In the genomic region with DNA sequence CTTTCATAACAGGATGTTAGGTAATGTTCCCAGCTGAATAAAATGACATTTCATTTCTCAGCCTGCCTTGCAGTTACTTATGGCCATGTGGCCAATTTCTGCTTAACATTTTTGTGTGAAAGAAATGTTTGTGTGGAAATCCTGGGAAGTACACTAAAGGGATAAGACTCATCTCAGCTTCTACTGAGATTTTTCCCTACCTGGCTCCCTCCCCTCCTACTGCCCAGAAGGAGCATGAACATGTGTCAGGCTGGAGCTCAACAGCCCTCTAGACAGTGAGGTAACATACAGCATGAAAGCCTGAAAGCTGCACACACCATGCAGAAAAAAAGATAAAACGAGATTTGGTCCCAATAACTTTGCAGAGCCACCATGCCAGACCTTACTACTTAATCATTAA, we compare ENCODE assay signal across 28 cellular contexts.
"Had no signal": no experiment of that assay in that cellular context is flagged by ENCODE, and none has a peak within 500 bp of the region (broad histone marks: within the 10 kb centered on the region; RNA-seq: fewer than 3 reads in every experiment).

No MANE protein-coding gene starts in this region.

- H3K4me1 ChIP-seq: neural progenitor cell, parathyroid adenoma, psoas muscle, right lobe of liver, spleen, suprapubic skin, testis, tibial artery, transverse colon, upper lobe of right lung, uterus had no signal

- H3K9me3 ChIP-seq: ovary, psoas muscle, right lobe of liver, spleen, suprapubic skin, testis, transverse colon, upper lobe of right lung, uterus had no signal

- DNase-seq: natural killer cell; occipital lobe; ovary; posterior cingulate gyrus; psoas muscle; right cardiac atrium; right lobe of liver; spleen; stimulated activated CD4-positive, alpha-beta T cell treated with anti-CD3 and anti-CD28 coated beads, Interleukin-12 subunit alpha, Interleukin-12 subunit beta, amount 100 ng/mL, for 4 hours; stimulated activated CD4-positive, alpha-beta T cell treated with anti-CD3 and anti-CD28 coated beads, Interleukin-1b, Interleukin-23, amount 100 ng/mL, for 48 hours; stimulated activated CD4-positive, alpha-beta T cell treated with anti-CD3 and anti-CD28 coated beads, Interleukin-4, amount 100 ng/mL, for 1 hour; stimulated activated CD4-positive, alpha-beta T cell treated with anti-CD3 and anti-CD28 coated beads, Interleukin-4, amount 100 ng/mL, for 4 hours; stimulated activated CD8-positive, alpha-beta memory T cell treated with anti-CD3 and anti-CD28 coated beads, Interleukin-4, amount 100 ng/mL, for 48 hours; stimulated activated naive CD4-positive, alpha-beta T cell; stimulated activated naive CD8-positive, alpha-beta T cell treated with anti-CD3 and anti-CD28 coated beads, Interleukin-15, amount 100 ng/mL, for 72 hours; stimulated activated naive CD8-positive, alpha-beta T cell treated with anti-CD3 and anti-CD28 coated beads, Interleukin-15, Interleukin-2, amounts not matched to agents 100 U/mL and 50 U/mL, for 24 hours; substantia nigra; testis; tibial artery; transverse colon; upper lobe of right lung; uterus had no signal

- H3K27me3 ChIP-seq: neural progenitor cell, ovary, right lobe of liver, spleen, suprapubic skin, testis, tibial artery, transverse colon, upper lobe of right lung, uterus had no signal

- H3K36me3 ChIP-seq: neural progenitor cell, ovary, right lobe of liver, spleen, suprapubic skin, tibial artery, transverse colon, upper lobe of right lung, uterus had no signal

- H3K4me3 ChIP-seq: neural progenitor cell, ovary, psoas muscle, right lobe of liver, skin epidermis, smooth muscle cell, spleen, suprapubic skin, testis, tibial artery, transverse colon, upper lobe of right lung, uterus had no signal

- ATAC-seq: natural killer cell; psoas muscle; right cardiac atrium; right lobe of liver; stimulated activated memory B cell treated with anti-CD40 and anti-IgM and Interleukin-4, amounts not matched to agents 10 μg/mL and 1 μg/mL and 100 μg/mL, for 72 hours; stimulated activated naive CD8-positive, alpha-beta T cell treated with anti-CD3 and anti-CD28 coated beads, Interleukin-15, amount 100 ng/mL, for 72 hours; stimulated activated naive CD8-positive, alpha-beta T cell treated with anti-CD3 and anti-CD28 coated beads, Interleukin-15, Interleukin-2, amounts not matched to agents 100 U/mL and 50 U/mL, for 24 hours; upper lobe of right lung had no signal

- H3K27ac ChIP-seq: neural progenitor cell, ovary, parathyroid adenoma, psoas muscle, right lobe of liver, skin epidermis, spleen, suprapubic skin, testis, tibial artery, transverse colon, upper lobe of right lung, uterus had no signal
